Comparison of ENCODE assay signal across 15 cellular contexts in genomic region chr20:44526129-44526528, GRCh38. TPM values are rescaled to one million over a fixed set of nuclear protein-coding genes. Genes with fewer than 3 reads are reported as not detected.
DNase-seq lines count a peak whose midpoint lies in the region; ATAC-seq and TF ChIP-seq lines count a peak whose summit lies in the region.
"Had no signal": no experiment of that assay in that cellular context is flagged by ENCODE, and none has a peak within 500 bp of the region (broad histone marks: within the 10 kb centered on the region; RNA-seq: fewer than 3 reads in every experiment).

No MANE protein-coding gene starts in this region.

- no peak for TF ChIP-seq CTCF in cardiac fibroblast (IDR thresholded peaks at IDR 0.05; ENCODE audit: low read depth, low read length)

- no peak overlapping the region for H3K27ac ChIP-seq in substantia nigra (ENCODE audit: low read depth, low read length, poor library complexity, severe bottlenecking)
- H3K27ac ChIP-seq: body of pancreas, psoas muscle, SJCRH30 had no signal

- ATAC-seq in HG03025 (IDR thresholded peaks at IDR 0.05; ENCODE audit: low FRiP score, unreplicated experiment) = no peak
- ATAC-seq: body of pancreas, psoas muscle had no signal

- H3K4me3 ChIP-seq in MG63 (no peak overlapping the region), cardiac fibroblast (replicated peaks in 1 of 2; ENCODE audit: low read depth in 2 of 2, low read length in 2 of 2) (no peak overlapping the region)
- H3K4me3 ChIP-seq: body of pancreas, psoas muscle, SJCRH30 had no signal

- DNase-seq in EH (ENCODE audit: low read depth) = peak; percentile 75
- peak; percentile 72 for DNase-seq in MG63
- peak; percentile 56 to 79 for DNase-seq in cardiac fibroblast (ENCODE audit: low read depth in 2 of 2)
- DNase-seq in kidney glomerular epithelial cell (lab: John Stamatoyannopoulos, UW) = peak; percentile 36
- no peak for DNase-seq in substantia nigra (lab: John Stamatoyannopoulos, UW)
- DNase-seq in NCI-H146 treated with DMSO at 0.1 percent for 48 hours (lab: John Stamatoyannopoulos, UW; ENCODE audit: unreplicated experiment) = no peak
- DNase-seq in HPDE6-E6E7 (ENCODE audit: extremely low spot score) = no peak
- DNase-seq: activated B cell treated with CpG ODN at 0.5 μM for 24 hours; body of pancreas; DND-41; NCI-H146; psoas muscle; SJCRH30; stimulated activated CD4-positive, alpha-beta T cell treated with anti-CD3 and anti-CD28 coated beads, Interleukin-4, amount 100 ng/mL, for 4 hours had no signal

- H3K27me3 ChIP-seq in MG63 = no peaks in the 10 kb centered on the region
- H3K27me3 ChIP-seq: body of pancreas had no signal

- H3K9me3 ChIP-seq in MG63 = peaks cover 20% of the 10 kb centered on the region
- H3K9me3 ChIP-seq: body of pancreas, psoas muscle, SJCRH30 had no signal

- H3K36me3 ChIP-seq in MG63 = peaks cover 3% of the 10 kb centered on the region; the same call in 1 of the 2 replicates
- H3K36me3 ChIP-seq: SJCRH30 had no signal

RNA-seq across cellular contexts. Expression of gene SERINC3, which starts 4.3 kb away (rescaled TPM):
- 54.8 and 78.9 TPM in 2 replicates for total RNA-seq in MG63 (2014; rRNA removed; shearing (Covaris generic); ENCODE audit: low replicate concordance)

RNA-seq across cellular contexts. Expression of gene TTPAL, which starts 50.5 kb away (rescaled TPM):
- 5.8 and 12.9 TPM in 2 replicates for total RNA-seq in MG63 (2014; rRNA removed; shearing (Covaris generic); ENCODE audit: low replicate concordance)

RNA-seq across cellular contexts. Expression of gene PKIG, which starts 56.2 kb away (rescaled TPM):
- total RNA-seq in MG63 (2014; rRNA removed; shearing (Covaris generic); ENCODE audit: low replicate concordance) = 73.0 and 79.2 TPM in 2 replicates

Comparison
In these comparisons a context has a peak if more than half of its experiments do, and no peak if none do; other contexts are left out.
1. DNase-seq: peak in EH (single experiment), MG63 (single experiment), cardiac fibroblast (2 of 2) and kidney glomerular epithelial cell (single experiment); none in substantia nigra (0 of 49), NCI-H146 treated with DMSO at 0.1 percent for 48 hours (single experiment) and HPDE6-E6E7 (single experiment).